ENCODE assay signal across 1 cellular context in genomic region chr1:220825819-220826551, GRCh38.
A peak's percentile ranks its signal among the peaks of the same experiment; 100 is the strongest.
TF ChIP-seq lines count a peak whose summit lies in the region.

No MANE protein-coding gene starts in this region.

TF ChIP-seq in K562, 482 proteins besides CTCF, POLR2A, EP300 and RAD21:
- peak; percentile 63 for TF ChIP-seq CEBPB (tag; IDR thresholded peaks at IDR 0.05)
- peak; percentile 44 for TF ChIP-seq NFIC (IDR thresholded peaks at IDR 0.05)
- TF ChIP-seq CEBPG (CRISPR knock-in tag; IDR thresholded peaks at IDR 0.05), result no peak
- TF ChIP-seq CEBPG (tag; conservative IDR thresholded peaks at IDR 0.05 in 1 of 2, IDR thresholded peaks at IDR 0.05 in 1 of 2), result peak in 1 of 2 experiments; percentile 56; a peak in 1 of 4 replicates
- TF ChIP-seq ZNF551 (CRISPR knock-in tag; IDR thresholded peaks at IDR 0.05), result no peak
- TF ChIP-seq SMARCA4 (IDR thresholded peaks at IDR 0.05), result no peak
